ENCODE assay signal across 22 cellular contexts in genomic region chrX:113644426-113644825, GRCh38.
A peak's percentile ranks its signal among the peaks of the same experiment; 100 is the strongest.
DNase-seq lines count a peak whose midpoint lies in the region; ATAC-seq, FAIRE-seq and TF ChIP-seq lines count a peak whose summit lies in the region.
"Had no signal": no experiment of that assay in that cellular context is flagged by ENCODE, and none has a peak within 500 bp of the region (broad histone marks: within the 10 kb centered on the region; RNA-seq: fewer than 3 reads in every experiment).

No MANE protein-coding gene starts in this region.

- DNase-seq in GM04504 (ENCODE audit: low read depth): peak; percentile 53
- peak; percentile 14 for DNase-seq in RWPE1 (ENCODE audit: low spot score)
- peak; percentile 0 for DNase-seq in fibroblast of pulmonary artery (ENCODE audit: low read depth)
- peak; percentile 4 for DNase-seq in urothelium cell line (ENCODE audit: low spot score)
- no peak for DNase-seq in posterior vena cava (ENCODE audit: low spot score)
- DNase-seq: activated CD4-positive, alpha-beta T cell treated with anti-CD3 and anti-CD28 coated beads, Interleukin-2, amount 10 ng/mL, durations not matched to agents 7 days and 5 days; activated effector memory CD4-positive, alpha-beta T cell treated with Interleukin-2 at 50 U/mL for 16 hours; amygdala; C1 segment of cervical spinal cord; effector memory CD4-positive, alpha-beta T cell; hippocampal formation; naive thymus-derived CD4-positive, alpha-beta T cell; NCI-H1092; NCI-H2029 treated with DMSO at 0.1 percent for 48 hours; NCI-H510A; sigmoid colon; stimulated activated CD4-positive, alpha-beta T cell treated with anti-CD3 and anti-CD28 coated beads, Interleukin-2, amount 100 ng/mL, for 24 hours had no signal

- POLR2A ChIA-PET in RWPE1 (lab: Yijun Ruan, JAX; ENCODE audit: low non-redundant PET): no interaction called here

- no peak for FAIRE-seq in urothelium cell line (lab: Jason Lieb, UNC)
- FAIRE-seq: islet of Langerhans had no signal

- CTCF ChIA-PET in RWPE1 (lab: Yijun Ruan, JAX): interaction anchor here (0.6 kb wide), 1 partner anchor 1697 kb away, joined by 5 read pairs; no protein-coding TSS in a partner anchor

- H3K27ac ChIP-seq in RWPE1: no peak overlapping the region
- H3K27ac ChIP-seq: parathyroid adenoma, sigmoid colon, tibial nerve had no signal

- no peak for ATAC-seq in GM18867 (IDR thresholded peaks at IDR 0.05; ENCODE audit: unreplicated experiment)
- no peak for ATAC-seq in HG03469 (IDR thresholded peaks at IDR 0.05; ENCODE audit: unreplicated experiment)
- ATAC-seq: naive thymus-derived CD4-positive, alpha-beta T cell had no signal

- no peak for TF ChIP-seq CTCF in RWPE1 (conservative IDR thresholded peaks at IDR 0.05; ENCODE audit: low read depth)
- no peak for TF ChIP-seq CTCF in fibroblast of pulmonary artery (IDR thresholded peaks at IDR 0.05; ENCODE audit: low read length, missing control alignments)

- intact Hi-C loops in posterior vena cava (cut with DNase I): no loop called here

- H3K4me3 ChIP-seq in fibroblast of pulmonary artery (replicated peaks; ENCODE audit: low read depth, low read length): no peak overlapping the region
- H3K4me3 ChIP-seq: sigmoid colon, tibial nerve had no signal
